1 cellular context compared by ENCODE assay signal in genomic region chr6:27020553-27020880, GRCh38.
TF ChIP-seq lines count a peak whose summit lies in the region.

No MANE protein-coding gene starts in this region.

TF ChIP-seq in IMR-90, 13 proteins besides CTCF, POLR2A, EP300 and RAD21 (continued from another document):
- no peak for TF ChIP-seq ELK1 (IDR thresholded peaks at IDR 0.05; ENCODE audit: borderline replicate concordance, low read depth, low read length)
- no peak for TF ChIP-seq USF2 (IDR thresholded peaks at IDR 0.05; ENCODE audit: low read depth, low read length)
